14 cellular contexts compared by ENCODE assay signal in genomic region chr12:89372584-89373370, GRCh38. TPM values are rescaled to one million over a fixed set of nuclear protein-coding genes. Genes with fewer than 3 reads are reported as not detected.
DNase-seq lines count a peak whose midpoint lies in the region; ATAC-seq and TF ChIP-seq lines count a peak whose summit lies in the region.
"Had no signal": no experiment of that assay in that cellular context is flagged by ENCODE, and none has a peak within 500 bp of the region (broad histone marks: within the 10 kb centered on the region; RNA-seq: fewer than 3 reads in every experiment).

No MANE protein-coding gene starts in this region.

- no peak overlapping the region for H3K4ac ChIP-seq in trophoblast cell (ENCODE audit: low read depth, low read length)

- H3K36me3 Mint-ChIP-seq in brain: peaks cover 4% of the 10 kb centered on the region

- H4K12ac ChIP-seq in trophoblast cell (ENCODE audit: low read depth, low read length): no peak overlapping the region

- H2AK5ac ChIP-seq in trophoblast cell (ENCODE audit: low read length): no peak overlapping the region

- peak overlapping the region; percentile 31 for H3K4me2 ChIP-seq in trophoblast cell (ENCODE audit: low read length)

- H2BK5ac ChIP-seq in trophoblast cell (ENCODE audit: low read depth, low read length, poor library complexity): no peak overlapping the region

- no peaks in the 10 kb centered on the region for H3K27me3 ChIP-seq in H7 (ENCODE audit: control insufficient read depth, insufficient read depth, low read length)
- no peaks in the 10 kb centered on the region for H3K27me3 ChIP-seq in trophoblast cell (ENCODE audit: insufficient read depth, low read length)
- H3K27me3 ChIP-seq: BE2C had no signal

- peaks cover 12 to 30% of the 10 kb centered on the region in 2 experiments for H3K4me1 ChIP-seq in trophoblast cell (ENCODE audit: control insufficient read depth in 1 of 2, insufficient read depth in 2 of 2, low read length in 2 of 2)
- H3K4me1 ChIP-seq: BE2C had no signal

- H3K4me3 ChIP-seq in H7 (ENCODE audit: insufficient read depth, low read depth, low read length) (no peak overlapping the region), trophoblast cell (ENCODE audit: low read depth, low read length) (no peak overlapping the region)

- peak overlapping the region in 3 of 5 experiments; percentile 28 to 93 (median 47) for H3K27ac Mint-ChIP-seq in brain

- H2BK120ac ChIP-seq in trophoblast cell (ENCODE audit: insufficient read depth, low read length, poor library complexity): peak overlapping the region; percentile 29

- no peak overlapping the region for H3K23ac ChIP-seq in trophoblast cell (ENCODE audit: low read length)

- ATAC-seq in left ventricle myocardium superior: peak; percentile 69
- no peak for ATAC-seq in HG03025 (IDR thresholded peaks at IDR 0.05; ENCODE audit: low FRiP score, unreplicated experiment)
- no peak for ATAC-seq in HG03095 (IDR thresholded peaks at IDR 0.05; ENCODE audit: unreplicated experiment)

- no peaks in the 10 kb centered on the region for H3K79me2 ChIP-seq in trophoblast cell (ENCODE audit: control insufficient read depth, insufficient read depth, low read length, poor library complexity)

- no peak overlapping the region for H3K4me3 Mint-ChIP-seq in brain

- H3K18ac ChIP-seq in trophoblast cell (ENCODE audit: low read length): no peak overlapping the region

- H3K9me3 ChIP-seq in trophoblast cell (ENCODE audit: insufficient read depth, low read depth, low read length): no peaks in the 10 kb centered on the region
- H3K9me3 ChIP-seq: BE2C had no signal

- TF ChIP-seq CTCF in brain (conservative IDR thresholded peaks at IDR 0.05): no peak

- H3K36me3 ChIP-seq in H7 (replicated peaks; ENCODE audit: control insufficient read depth, insufficient read depth, low read length) (no peaks in the 10 kb centered on the region), trophoblast cell (ENCODE audit: control insufficient read depth in 1 of 2, insufficient read depth in 2 of 2, low read length in 2 of 2) (no peaks in the 10 kb centered on the region)
- H3K36me3 ChIP-seq: BE2C had no signal

- H2BK12ac ChIP-seq in trophoblast cell (ENCODE audit: low read length): peak overlapping the region; percentile 73

- intact Hi-C loops in left ventricle myocardium superior (cut with micrococcal nuclease): no loop called here

- H3K9ac ChIP-seq in trophoblast cell (ENCODE audit: low read length): no peak overlapping the region

- peak; percentile 51 for DNase-seq in H7
- no peak for DNase-seq in left ventricle myocardium superior
- DNase-seq in trophoblast cell: peak; percentile 89 to 91
- DNase-seq in CD1c-positive myeloid dendritic cell (ENCODE audit: extremely low spot score): no peak
- no peak for DNase-seq in ecto neural progenitor cell (ENCODE audit: low spot score)
- DNase-seq: BE2C; DMS79 treated with DMSO at 0.1 percent for 48 hours; head of caudate nucleus; Karpas-422; NCI-H1930; stimulated activated CD4-positive, alpha-beta T cell treated with anti-CD3 and anti-CD28 coated beads, Interleukin-1b, Interleukin-23, amount 100 ng/mL, for 48 hours had no signal

- H3K9me3 Mint-ChIP-seq in brain: no peaks in the 10 kb centered on the region

- H3K27me3 Mint-ChIP-seq in brain: peaks cover 7% of the 10 kb centered on the region

- H3K4me1 Mint-ChIP-seq in brain: peaks cover 16% of the 10 kb centered on the region

- H3K27ac ChIP-seq in trophoblast cell (ENCODE audit: low read depth, low read length): no peak overlapping the region

- no peak overlapping the region for H2AFZ ChIP-seq in trophoblast cell (ENCODE audit: insufficient read depth, low read length, poor library complexity)

- H4K8ac ChIP-seq in trophoblast cell (ENCODE audit: low read depth, low read length): no peak overlapping the region

- H3K79me1 ChIP-seq in trophoblast cell (ENCODE audit: low read length): peaks cover 8% of the 10 kb centered on the region

- H3K14ac ChIP-seq in trophoblast cell (ENCODE audit: low read length): no peak overlapping the region

- WGBS in trophoblast cell (ENCODE audit: extremely low coverage, insufficient coverage, insufficient read length): no CpG with 5 or more reads among the region's 6 CpGs

- peak overlapping the region; percentile 51 for H4K91ac ChIP-seq in trophoblast cell (ENCODE audit: low read depth, low read length)

RNA-seq across cellular contexts. Expression of gene DUSP6, which starts 20.5 kb away (rescaled TPM):
- 106 and 112 TPM in 2 replicates for total RNA-seq in H7 (2014; rRNA removed; shearing (Covaris generic))
- 14.8 TPM for polyA plus RNA-seq in brain (ENCODE audit: insufficient read depth, low read depth, low replicate concordance)
- total RNA-seq in left ventricle myocardium superior: 23.0 TPM
- polyA plus RNA-seq in trophoblast cell (2013): 7.5 and 8.0 TPM in 2 replicates

Comparison
In these comparisons a context has a peak if more than half of its experiments do, and no peak if none do; other contexts are left out.
1. DNase-seq: peak in H7 (single experiment) and trophoblast cell (2 of 2); none in left ventricle myocardium superior (single experiment), CD1c-positive myeloid dendritic cell (single experiment) and ecto neural progenitor cell (single experiment).